8 cellular contexts compared by ENCODE assay signal in the genomic region with DNA sequence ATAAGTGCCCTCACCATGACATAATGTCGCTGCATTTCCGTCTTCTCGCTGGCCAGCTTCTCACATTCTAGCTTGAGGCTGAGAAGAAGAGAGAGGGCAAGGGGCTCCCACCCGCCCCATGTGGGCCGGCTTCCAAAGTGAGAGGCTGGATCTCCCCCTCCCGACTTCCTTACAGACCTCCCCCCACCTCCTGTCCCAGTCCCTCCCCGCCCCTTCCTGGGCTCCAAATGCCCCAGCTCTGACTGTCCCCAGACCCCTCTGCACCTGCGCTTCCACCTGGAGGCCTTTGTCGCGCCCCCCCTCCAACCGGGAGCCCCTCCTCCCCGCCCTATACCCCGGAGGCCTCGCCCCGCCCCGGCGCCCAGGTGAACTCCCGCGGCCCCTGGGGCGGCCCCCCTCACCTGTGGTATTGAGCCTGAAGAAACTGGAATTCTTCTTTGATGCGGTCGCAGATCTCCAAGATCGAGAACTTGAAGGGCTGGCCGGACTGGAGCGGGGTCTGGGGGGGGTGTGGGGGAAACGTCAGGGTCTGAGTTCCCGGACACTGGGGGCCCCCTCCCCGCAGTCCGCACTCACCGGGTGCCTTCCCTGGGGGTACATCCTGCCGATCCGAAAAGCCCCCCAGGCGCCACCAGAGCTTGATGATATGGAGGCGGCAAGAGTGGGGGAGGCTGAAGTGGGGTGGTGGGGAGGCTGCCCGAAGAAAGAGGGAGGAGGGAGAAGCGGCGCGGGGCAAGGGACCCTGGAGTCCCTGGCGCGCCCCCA. TPM values are rescaled to one million over a fixed set of nuclear protein-coding genes. Genes with fewer than 3 reads are reported as not detected.
DNase-seq lines count a peak whose midpoint lies in the region; ATAC-seq and TF ChIP-seq lines count a peak whose summit lies in the region.

No MANE protein-coding gene starts in this region.

- ATAC-seq in CD4-positive, CD25-positive, alpha-beta regulatory T cell (ENCODE audit: low read depth in 2 of 2): peak in 1 of 2 donors; percentile 12
- ATAC-seq in HG03520 (IDR thresholded peaks at IDR 0.05; ENCODE audit: unreplicated experiment): no peak
- no peak for ATAC-seq in HG03025 (IDR thresholded peaks at IDR 0.05; ENCODE audit: low FRiP score, unreplicated experiment)

- H3K4me3 ChIP-seq in CD4-positive, CD25-positive, alpha-beta regulatory T cell (ENCODE audit: low read depth, low read length): no peak overlapping the region
- peak overlapping the region; percentile 75 for H3K4me3 ChIP-seq in OCI-LY3 (ENCODE audit: low read length)
- H3K4me3 ChIP-seq in endodermal cell (ENCODE audit: low read length): peak overlapping the region; percentile 80

- peak overlapping the region; percentile 20 to 65 (median 26) for H3K27ac Mint-ChIP-seq in CD4-positive, CD25-positive, alpha-beta regulatory T cell
- H3K27ac Mint-ChIP-seq in endodermal cell: no peak overlapping the region
- H3K27ac Mint-ChIP-seq in nephron: peak overlapping the region in 1 of 3 experiments; percentile 37

- H2AFZ ChIP-seq in OCI-LY3 (ENCODE audit: low read depth, low read length): peak overlapping the region; percentile 64; the same call in 1 of the 2 replicates

- H3K4me3 Mint-ChIP-seq in CD4-positive, CD25-positive, alpha-beta regulatory T cell: peak overlapping the region; percentile 69 to 94 (median 84)
- peak overlapping the region; percentile 68 for H3K4me3 Mint-ChIP-seq in endodermal cell
- H3K4me3 Mint-ChIP-seq in nephron: peak overlapping the region; percentile 75 to 84 (median 83)

- 5 to 6% methylated on average over 10 to 37 of the region's 40 CpGs for WGBS in endodermal cell (ENCODE audit: insufficient coverage in 1 of 2, insufficient read length in 1 of 2), 2 experiments

- no peaks in the 10 kb centered on the region for H4K20me1 ChIP-seq in OCI-LY3 (ENCODE audit: insufficient read depth, low read length)

- H3K27me3 ChIP-seq in CD4-positive, CD25-positive, alpha-beta regulatory T cell (ENCODE audit: control insufficient read depth, insufficient read depth, low read length): peaks cover 5% of the 10 kb centered on the region
- H3K27me3 ChIP-seq in OCI-LY3 (ENCODE audit: low read depth, low read length) (peaks cover 61% of the 10 kb centered on the region), endodermal cell (ENCODE audit: control insufficient read depth, insufficient read depth, low read length, poor library complexity, severe bottlenecking) (peaks cover 27% of the 10 kb centered on the region)

- no peak overlapping the region for H3K27ac ChIP-seq in CD4-positive, CD25-positive, alpha-beta regulatory T cell (ENCODE audit: insufficient read depth, low read length, poor library complexity, severe bottlenecking)
- H3K27ac ChIP-seq in OCI-LY3 (ENCODE audit: low read length) (no peak overlapping the region), endodermal cell (ENCODE audit: low read depth, low read length) (no peak overlapping the region)

- no peaks in the 10 kb centered on the region for H3K36me3 ChIP-seq in CD4-positive, CD25-positive, alpha-beta regulatory T cell (ENCODE audit: control insufficient read depth, insufficient read depth, low read length)
- no peaks in the 10 kb centered on the region for H3K36me3 ChIP-seq in OCI-LY3 (replicated peaks; ENCODE audit: low read depth, low read length)
- peaks cover 5% of the 10 kb centered on the region for H3K36me3 ChIP-seq in endodermal cell (ENCODE audit: control insufficient read depth, insufficient read depth, low read length)

- H3K79me2 ChIP-seq in OCI-LY3 (ENCODE audit: low read length): no peaks in the 10 kb centered on the region

- peak overlapping the region; percentile 80 for H3K4me2 ChIP-seq in OCI-LY3 (ENCODE audit: low read length)

- peaks cover 0 to 44% (median 6%) of the 10 kb centered on the region in 4 donors for H3K4me1 Mint-ChIP-seq in CD4-positive, CD25-positive, alpha-beta regulatory T cell
- H3K4me1 Mint-ChIP-seq in endodermal cell (peaks cover 20% of the 10 kb centered on the region), nephron (peaks cover 5% of the 10 kb centered on the region)

- no peaks in the 10 kb centered on the region for H3K36me3 Mint-ChIP-seq in CD4-positive, CD25-positive, alpha-beta regulatory T cell
- no peaks in the 10 kb centered on the region for H3K36me3 Mint-ChIP-seq in endodermal cell (ENCODE audit: low read depth)
- H3K36me3 Mint-ChIP-seq in nephron (ENCODE audit: low read depth): no peaks in the 10 kb centered on the region

- no peaks in the 10 kb centered on the region for H3K9me3 ChIP-seq in CD4-positive, CD25-positive, alpha-beta regulatory T cell (ENCODE audit: control insufficient read depth in 2 of 2, low read length in 2 of 2)
- H3K9me3 ChIP-seq in OCI-LY3 (ENCODE audit: insufficient read depth, low read length): no peaks in the 10 kb centered on the region
- H3K9me3 ChIP-seq in endodermal cell (ENCODE audit: control insufficient read depth, low read length): no peaks in the 10 kb centered on the region

- peaks cover 0 to 4% (median 0%) of the 10 kb centered on the region in 7 donors for H3K9me3 Mint-ChIP-seq in CD4-positive, CD25-positive, alpha-beta regulatory T cell
- peaks cover 2% of the 10 kb centered on the region for H3K9me3 Mint-ChIP-seq in endodermal cell
- peaks cover 3% of the 10 kb centered on the region for H3K9me3 Mint-ChIP-seq in nephron

- peaks cover 16% of the 10 kb centered on the region for H3K27me3 Mint-ChIP-seq in CD4-positive, CD25-positive, alpha-beta regulatory T cell
- H3K27me3 Mint-ChIP-seq in endodermal cell (ENCODE audit: insufficient read depth) (peaks cover 68% of the 10 kb centered on the region), nephron (ENCODE audit: low read depth) (peaks cover 77% of the 10 kb centered on the region)

- peaks cover 30% of the 10 kb centered on the region for H3K4me1 ChIP-seq in CD4-positive, CD25-positive, alpha-beta regulatory T cell (ENCODE audit: control insufficient read depth, insufficient read depth, low read length, poor library complexity, severe bottlenecking)
- H3K4me1 ChIP-seq in OCI-LY3 (ENCODE audit: low read length) (no peaks in the 10 kb centered on the region), endodermal cell (ENCODE audit: control insufficient read depth, insufficient read depth, low read length) (peaks cover 8% of the 10 kb centered on the region)

- TF ChIP-seq CTCF in OCI-LY3 (IDR thresholded peaks at IDR 0.05; ENCODE audit: low read depth, low read length): no peak
- TF ChIP-seq CTCF in endodermal cell (conservative IDR thresholded peaks at IDR 0.05): no peak
- TF ChIP-seq CTCF in nephron (IDR thresholded peaks at IDR 0.05; ENCODE audit: unreplicated experiment in 3 of 3): no peak
- TF ChIP-seq CTCF in GM20000 (IDR thresholded peaks at IDR 0.05; ENCODE audit: extremely low read depth, missing control alignments): no peak

- DNase-seq in CD4-positive, CD25-positive, alpha-beta regulatory T cell: no peak
- peak; percentile 77 for DNase-seq in endodermal cell
- DNase-seq in stimulated activated CD4-positive, alpha-beta T cell treated with anti-CD3 and anti-CD28 coated beads, Interleukin-12 subunit alpha, Interleukin-12 subunit beta, amount 100 ng/mL, for 4 hours: no peak
- DNase-seq in GM20000 (ENCODE audit: low spot score): no peak

- H3K9ac ChIP-seq in OCI-LY3 (ENCODE audit: low read length) (peak overlapping the region; percentile 51; the same call in 1 of the 2 replicates), endodermal cell (ENCODE audit: extremely low read depth, low read length, poor library complexity, severe bottlenecking) (peak overlapping the region; percentile 11)

RNA-seq across cellular contexts. Expression of gene TLE2, which starts 0.6 kb away (rescaled TPM):
- 9.3 TPM for total RNA-seq in CD4-positive, CD25-positive, alpha-beta regulatory T cell
- polyA plus RNA-seq in CD4-positive, CD25-positive, alpha-beta regulatory T cell: 1 to 10 TPM; 3.1 to 4.5 (median 3.9) TPM
- 10 to 100 TPM; 75.0 to 80.3 TPM for total RNA-seq in endodermal cell
- polyA plus RNA-seq in endodermal cell (2013, experiment 1 of 2): 8.9 TPM
- polyA plus RNA-seq in endodermal cell (2013, experiment 2 of 2): 10.2 TPM

RNA-seq across cellular contexts. Expression of gene TLE5, which starts 33.8 kb away (rescaled TPM):
- 1,009 TPM for total RNA-seq in CD4-positive, CD25-positive, alpha-beta regulatory T cell
- polyA plus RNA-seq in CD4-positive, CD25-positive, alpha-beta regulatory T cell: 100 to 1,000 TPM; 608 to 773 (median 661) TPM
- 100 to 1,000 TPM; 488 to 575 TPM for total RNA-seq in endodermal cell
- polyA plus RNA-seq in endodermal cell (2013, experiment 1 of 2): 171 TPM
- 199 TPM for polyA plus RNA-seq in endodermal cell (2013, experiment 2 of 2)

RNA-seq across cellular contexts. Expression of gene TLE6, which starts 51.1 kb away (rescaled TPM):
- not detected for total RNA-seq in CD4-positive, CD25-positive, alpha-beta regulatory T cell
- polyA plus RNA-seq in CD4-positive, CD25-positive, alpha-beta regulatory T cell: not detected
- 10 to 100 TPM; 13.7 to 17.3 TPM for total RNA-seq in endodermal cell
- polyA plus RNA-seq in endodermal cell (2013, experiment 1 of 2): 1.2 TPM
- polyA plus RNA-seq in endodermal cell (2013, experiment 2 of 2): 1.3 TPM

Comparison
In these comparisons a context has a peak if more than half of its experiments do, and no peak if none do; other contexts are left out.
1. RNA of gene TLE6, which starts 51.1 kb away (total RNA-seq): 13.7 to 17.3 TPM in endodermal cell; not detected in CD4-positive, CD25-positive, alpha-beta regulatory T cell (single experiment); every median in the first group is over 10 times any median in the second.
2. Peak in every context shown above with its lines, with median percentiles within 50 percentile points of each other: H3K4me3 Mint-ChIP-seq.